ENCODE assay signal across 8 cellular contexts in genomic region chr12:130872179-130873096, GRCh38. TPM values are rescaled to one million over a fixed set of nuclear protein-coding genes. Genes with fewer than 3 reads are reported as not detected.
DNase-seq lines count a peak whose midpoint lies in the region; ATAC-seq and TF ChIP-seq lines count a peak whose summit lies in the region.

No MANE protein-coding gene starts in this region.

- WGBS in liver, result 4% methylated on average over 79 of the region's 79 CpGs

- intact Hi-C loops in CD4-positive, alpha-beta T cell (cut with DNase I, micrococcal nuclease), result loop anchor here in 1 of 2 experiments (1.0 to 10.0 kb wide), 3 partner anchors 33 to 1062 kb away; partner anchors contain the start of genes SFSWAP and STX2

- peak overlapping the region; percentile 95 for H3K27ac Mint-ChIP-seq in CD4-positive, alpha-beta T cell

- CTCF ChIA-PET in CD4-positive, alpha-beta T cell (lab: Charles Lee), result interaction anchor here (1.3 kb wide), 1 partner anchor 34 kb away, joined by 4 read pairs; no protein-coding TSS in a partner anchor

- H3K27me3 Mint-ChIP-seq in CD4-positive, alpha-beta T cell, result no peaks in the 10 kb centered on the region

- peak overlapping the region; percentile 43 to 72 for H3K9ac ChIP-seq in liver (ENCODE audit: low read depth in 1 of 2, low read length in 2 of 2)

- peaks cover 56% of the 10 kb centered on the region for H3K36me3 Mint-ChIP-seq in CD4-positive, alpha-beta T cell (ENCODE audit: low read depth)

- peak; percentile 15 for ATAC-seq in CD4-positive, alpha-beta T cell (ENCODE audit: poor library complexity)
- ATAC-seq in GM19438 (IDR thresholded peaks at IDR 0.05; ENCODE audit: low read depth, unreplicated experiment), result peak; percentile 22
- ATAC-seq in HG03469 (IDR thresholded peaks at IDR 0.05; ENCODE audit: unreplicated experiment), result peak; percentile 0

- H3K4me3 Mint-ChIP-seq in CD4-positive, alpha-beta T cell, result peak overlapping the region; percentile 90

- H3K36me3 ChIP-seq in liver (ENCODE audit: control insufficient read depth in 4 of 4, insufficient read depth in 3 of 4, low read depth in 1 of 4, low read length in 3 of 4), result peaks cover 4 to 18% (median 12%) of the 10 kb centered on the region in 4 donors

- H3K9me3 ChIP-seq in CD4-positive, alpha-beta T cell (ENCODE audit: control insufficient read depth, low read length), result no peaks in the 10 kb centered on the region
- H3K9me3 ChIP-seq in liver (ENCODE audit: control insufficient read depth in 4 of 4, low read length in 3 of 4), result no peaks in the 10 kb centered on the region

- peaks cover 64% of the 10 kb centered on the region for H3K4me1 Mint-ChIP-seq in CD4-positive, alpha-beta T cell (ENCODE audit: low read depth)

- TF ChIP-seq CTCF in CD4-positive, alpha-beta T cell (IDR thresholded peaks at IDR 0.05), result no peak
- no peak for TF ChIP-seq CTCF in liver (IDR thresholded peaks at IDR 0.05; ENCODE audit: low read depth, low read length, missing input control)

- peak overlapping the region; percentile 46 for H3K27ac ChIP-seq in CD4-positive, alpha-beta T cell (ENCODE audit: low read depth, low read length)
- H3K27ac ChIP-seq in liver (ENCODE audit: low read depth in 1 of 2, low read length in 2 of 2), result peak overlapping the region; percentile 61 to 80

- peak overlapping the region; percentile 81 to 99 (median 87) for H3K4me3 ChIP-seq in liver (ENCODE audit: low read depth in 1 of 3, low read length in 3 of 3)

- POLR2A ChIA-PET in CD4-positive, alpha-beta T cell (lab: Charles Lee), result no interaction called here

- peaks cover 12 to 39% (median 29%) of the 10 kb centered on the region in 4 donors for H3K4me1 ChIP-seq in liver (ENCODE audit: control insufficient read depth in 4 of 4, insufficient read depth in 4 of 4, low read length in 3 of 4)

- no peaks in the 10 kb centered on the region for H3K9me3 Mint-ChIP-seq in CD4-positive, alpha-beta T cell

- no peaks in the 10 kb centered on the region for H3K27me3 ChIP-seq in CD4-positive, alpha-beta T cell (ENCODE audit: control insufficient read depth, insufficient read depth, low read length)
- H3K27me3 ChIP-seq in liver (ENCODE audit: control insufficient read depth in 4 of 4, insufficient read depth in 4 of 4, low read length in 3 of 4), result no peaks in the 10 kb centered on the region

- TF ChIP-seq RAD21 in liver (IDR thresholded peaks at IDR 0.05), result no peak

- DNase-seq in CD4-positive, alpha-beta T cell, result peak in 9 of 10 experiments; percentile 12 to 59 (median 30)
- DNase-seq in activated CD4-positive, CD25-positive, alpha-beta regulatory T cell treated with anti-CD3 and anti-CD28 coated beads, Interleukin-2, amount 50 U/mL, for 16 hours (ENCODE audit: low read depth, low spot score), result peak; percentile 7
- DNase-seq in dedifferentiated amniotic fluid mesenchymal stem cell (ENCODE audit: extremely low spot score), result peak; percentile 30
- peak; percentile 8 to 34 for DNase-seq in stimulated activated CD8-positive, alpha-beta memory T cell treated with anti-CD3 and anti-CD28 coated beads, Interleukin-15, amount 100 ng/mL, for 4 hours (ENCODE audit: low read depth in 2 of 2)
- no peak for DNase-seq in NOMO-1 treated with dmso at 0.1 percent for 144 hours (lab: John Stamatoyannopoulos, UW; ENCODE audit: unreplicated experiment)

TF ChIP-seq in liver, 16 proteins besides CTCF, POLR2A, EP300 and RAD21:
- TF ChIP-seq NR2F2 (IDR thresholded peaks at IDR 0.05) (no peak), JUND (IDR thresholded peaks at IDR 0.05) (no peak), YY1 (IDR thresholded peaks at IDR 0.05) (no peak), HNF4A (conservative IDR thresholded peaks at IDR 0.05) (peak in 1 of 2 donors; percentile 28), REST (IDR thresholded peaks at IDR 0.05) (no peak)
- TF ChIP-seq, protein P1, sequence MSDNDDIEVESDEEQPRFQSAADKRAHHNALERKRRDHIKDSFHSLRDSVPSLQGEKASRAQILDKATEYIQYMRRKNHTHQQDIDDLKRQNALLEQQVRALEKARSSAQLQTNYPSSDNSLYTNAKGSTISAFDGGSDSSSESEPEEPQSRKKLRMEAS (IDR thresholded peaks at IDR 0.05), result peak; percentile 8

RNA-seq across cellular contexts. Expression of gene RAN, which starts 0.6 kb away (rescaled TPM):
- total RNA-seq in CD4-positive, alpha-beta T cell, result 100 to 1,000 TPM; 278 to 302 TPM
- 100 to 1,000 TPM; 102 to 281 TPM for total RNA-seq in liver
- polyA plus RNA-seq in liver, result 100 to 1,000 TPM; 176 to 197 TPM

RNA-seq across cellular contexts. Expression of gene STX2, which starts 33.4 kb away (rescaled TPM):
- total RNA-seq in CD4-positive, alpha-beta T cell, result 10 to 100 TPM; 13.4 to 14.1 TPM
- 10 to 100 TPM; 11.6 to 13.8 TPM for total RNA-seq in liver
- polyA plus RNA-seq in liver, result 1 to 10 TPM; 4.7 to 6.2 TPM
